2 cellular contexts compared by ENCODE assay signal in genomic region chr14:105167303-105168092, GRCh38.
A peak's percentile ranks its signal among the peaks of the same experiment; 100 is the strongest.
TF ChIP-seq lines count a peak whose summit lies in the region.

No MANE protein-coding gene starts in this region.

TF ChIP-seq in HEK293, 187 proteins besides CTCF, POLR2A, EP300 and RAD21 (continued from another document and continues in another):
- TF ChIP-seq ZNF701 (tag by site-specific recombination; IDR thresholded peaks at IDR 0.05) (no peak), KLF7 (tag by site-specific recombination; IDR thresholded peaks at IDR 0.05; ENCODE audit: borderline replicate concordance) (peak; percentile 48; the same call in 1 of the 2 replicates), ZNF398 (tag by site-specific recombination; IDR thresholded peaks at IDR 0.05) (peak; percentile 41; the same call in 1 of the 2 replicates), GLIS1 (tag by site-specific recombination; IDR thresholded peaks at IDR 0.05) (peak; percentile 58), EGR2 (tag by site-specific recombination; IDR thresholded peaks at IDR 0.05; ENCODE audit: low read depth) (peak; percentile 34; the same call in 1 of the 2 replicates), SP2 (tag by site-specific recombination; IDR thresholded peaks at IDR 0.05) (peak; percentile 26; the same call in 1 of the 2 replicates), PBX3 (CRISPR knock-in tag; IDR thresholded peaks at IDR 0.05) (0 out of 2 replicates have a peak, but pooled peaks have one; percentile 51), KLF10 (tag by site-specific recombination; IDR thresholded peaks at IDR 0.05) (peak; percentile 40; the same call in 1 of the 2 replicates), ZNF211 (tag by site-specific recombination; IDR thresholded peaks at IDR 0.05; ENCODE audit: low read depth) (no peak), ZBTB20 (tag by site-specific recombination; IDR thresholded peaks at IDR 0.05) (peak; percentile 45; the same call in 1 of the 2 replicates), KLF1 (tag by site-specific recombination; IDR thresholded peaks at IDR 0.05) (peak; percentile 91), SP3 (tag by site-specific recombination; IDR thresholded peaks at IDR 0.05) (peak; percentile 63), ZBTB7A (tag by site-specific recombination; IDR thresholded peaks at IDR 0.05; ENCODE audit: low read depth) (0 out of 2 replicates have a peak, but pooled peaks have one; percentile 34), OVOL3 (tag by site-specific recombination; IDR thresholded peaks at IDR 0.05) (no peak), YY2 (tag by site-specific recombination; IDR thresholded peaks at IDR 0.05) (no peak), ZFP37 (tag by site-specific recombination; IDR thresholded peaks at IDR 0.05) (no peak), KLF8 (tag by site-specific recombination; IDR thresholded peaks at IDR 0.05) (peak; percentile 80; the same call in 1 of the 2 replicates), ZNF692 (tag by site-specific recombination; IDR thresholded peaks at IDR 0.05) (0 out of 2 replicates have a peak, but pooled peaks have one; percentile 35), ZEB2 (tag by site-specific recombination; IDR thresholded peaks at IDR 0.05) (peak; percentile 76), ZFHX2 (tag by site-specific recombination; conservative IDR thresholded peaks at IDR 0.05) (peak; percentile 80), ZXDB (tag by site-specific recombination; IDR thresholded peaks at IDR 0.05) (0 out of 2 replicates have a peak, but pooled peaks have one; percentile 23), KLF17 (tag by site-specific recombination; IDR thresholded peaks at IDR 0.05) (peak; percentile 79), KLF9 (tag by site-specific recombination; IDR thresholded peaks at IDR 0.05; ENCODE audit: low read depth) (peak; percentile 71), ZBTB8A (tag by site-specific recombination; IDR thresholded peaks at IDR 0.05) (peak; percentile 85), ZNF324 (tag by site-specific recombination; IDR thresholded peaks at IDR 0.05) (no peak), ZBTB26 (tag by site-specific recombination; optimal IDR thresholded peaks at IDR 0.05) (peak; percentile 86), ZNF335 (tag by site-specific recombination; conservative IDR thresholded peaks at IDR 0.05) (peak; percentile 51), WT1 (tag by site-specific recombination; IDR thresholded peaks at IDR 0.05) (peak; percentile 13; the same call in 1 of the 2 replicates), SP7 (tag by site-specific recombination; IDR thresholded peaks at IDR 0.05) (peak; percentile 32; the same call in 1 of the 2 replicates)

TF ChIP-seq in HepG2, 621 proteins besides CTCF, POLR2A, EP300 and RAD21:
- TF ChIP-seq TIGD3 (CRISPR knock-in tag; IDR thresholded peaks at IDR 0.05; ENCODE audit: borderline replicate concordance) (no peak), ATF1 (CRISPR knock-in tag; IDR thresholded peaks at IDR 0.05) (no peak), EZH2 (conservative IDR thresholded peaks at IDR 0.05; ENCODE audit: low read depth, low read length) (0 out of 2 replicates have a peak, but pooled peaks have one; percentile 42), MTF2 (CRISPR knock-in tag; IDR thresholded peaks at IDR 0.05; ENCODE audit: borderline replicate concordance) (peak; percentile 55; the same call in 1 of the 2 replicates), ZNF768 (CRISPR knock-in tag; IDR thresholded peaks at IDR 0.05) (peak; percentile 15; the same call in 1 of the 2 replicates), TBX3 (IDR thresholded peaks at IDR 0.05; ENCODE audit: borderline replicate concordance) (no peak), TBP (CRISPR knock-in tag; IDR thresholded peaks at IDR 0.05) (no peak), NKX3-1 (CRISPR knock-in tag; IDR thresholded peaks at IDR 0.05) (no peak), ZNF629 (CRISPR knock-in tag; conservative IDR thresholded peaks at IDR 0.05) (no peak), GABPA (IDR thresholded peaks at IDR 0.05; ENCODE audit: low read depth, low read length) (0 out of 2 replicates have a peak, but pooled peaks have one; percentile 3), GABPA (CRISPR knock-in tag; IDR thresholded peaks at IDR 0.05; ENCODE audit: low read depth) (no peak)
